1 cellular context compared by ENCODE assay signal in genomic region chr10:71963756-71964668, GRCh38.
A peak's percentile ranks its signal among the peaks of the same experiment; 100 is the strongest.
TF ChIP-seq lines count a peak whose summit lies in the region.

Gene CHST3, plus strand, starts transcription at chr10:71964395. Its CDS starts 41,448 bp downstream, at chr10:72005843.

TF ChIP-seq in SK-N-SH, 30 proteins besides CTCF, POLR2A, EP300 and RAD21 (continued from another document):
- TF ChIP-seq PBX3 (IDR thresholded peaks at IDR 0.05) (no peak), TAF1 (IDR thresholded peaks at IDR 0.05; ENCODE audit: borderline replicate concordance, low read depth, low read length) (no peak), REST (IDR thresholded peaks at IDR 0.05; ENCODE audit: low read depth, low read length) (no peak), MXI1 (IDR thresholded peaks at IDR 0.05; ENCODE audit: low read depth, low read length) (peak; percentile 32; the same call in 1 of the 2 replicates), ZBTB33 (IDR thresholded peaks at IDR 0.05; ENCODE audit: borderline replicate concordance, low read depth) (no peak), GATA2 (CRISPR knock-in tag; IDR thresholded peaks at IDR 0.05) (no peak), NRF1 (IDR thresholded peaks at IDR 0.05; ENCODE audit: low read depth, low read length) (peak; percentile 45), TEAD4 (IDR thresholded peaks at IDR 0.05; ENCODE audit: borderline replicate concordance, insufficient read depth) (no peak), RFX5 (IDR thresholded peaks at IDR 0.05; ENCODE audit: low read length) (no peak), MEF2A (IDR thresholded peaks at IDR 0.05; ENCODE audit: borderline replicate concordance, low read depth) (no peak), NFIC (IDR thresholded peaks at IDR 0.05; ENCODE audit: borderline replicate concordance) (peak; percentile 29), FOXJ3 (CRISPR knock-in tag; IDR thresholded peaks at IDR 0.05) (no peak), EZH2phosphoT487 (IDR thresholded peaks at IDR 0.05; ENCODE audit: borderline replicate concordance, low read depth) (no peak), IRF3 (IDR thresholded peaks at IDR 0.05; ENCODE audit: low read depth, low read length) (no peak)
